ENCODE assay signal across 1 cellular context in the genomic region with DNA sequence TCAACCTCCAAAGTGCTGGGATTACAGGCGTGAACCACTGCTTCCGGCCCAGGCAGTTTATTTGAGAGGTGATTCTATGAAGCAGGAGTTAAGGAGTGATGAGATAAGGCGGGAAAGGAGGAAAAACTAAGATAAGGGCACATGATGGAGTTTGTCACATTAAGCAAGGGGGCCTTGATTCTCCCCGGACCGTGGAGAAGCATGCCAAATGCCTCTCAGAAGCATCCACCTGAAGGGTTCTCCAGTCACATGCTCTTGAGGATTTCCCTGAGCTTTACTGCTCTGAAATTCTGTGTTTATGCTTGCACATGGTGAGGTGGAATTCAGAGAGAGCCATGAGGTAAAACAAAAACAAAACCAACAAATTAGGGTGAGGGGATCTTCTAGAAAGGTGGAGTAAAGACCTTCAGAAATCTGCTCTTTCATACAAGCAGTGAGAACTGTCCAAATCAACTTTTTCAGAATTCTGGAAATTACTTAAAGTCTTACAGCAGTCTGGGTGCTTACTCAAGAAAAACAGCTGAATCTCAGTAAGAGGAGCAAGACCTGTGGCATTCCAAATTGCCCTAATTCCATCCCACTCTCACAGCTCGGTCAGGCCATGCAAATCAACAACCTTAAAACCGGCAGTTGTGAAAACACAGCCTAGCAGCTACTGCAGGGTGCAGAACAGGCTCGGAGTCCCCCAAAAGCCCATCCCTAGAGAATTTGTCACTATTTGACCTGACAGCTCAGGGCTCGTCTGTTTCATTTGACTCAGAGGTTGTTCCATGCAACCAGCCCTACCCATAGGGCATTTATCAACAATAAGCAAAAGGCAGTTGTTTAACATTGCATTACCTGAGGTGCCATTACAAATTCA.
TF ChIP-seq lines count a peak whose summit lies in the region.

No MANE protein-coding gene starts in this region.

TF ChIP-seq in GM23338, 12 proteins besides CTCF, POLR2A, EP300 and RAD21:
- TF ChIP-seq, protein P1, sequence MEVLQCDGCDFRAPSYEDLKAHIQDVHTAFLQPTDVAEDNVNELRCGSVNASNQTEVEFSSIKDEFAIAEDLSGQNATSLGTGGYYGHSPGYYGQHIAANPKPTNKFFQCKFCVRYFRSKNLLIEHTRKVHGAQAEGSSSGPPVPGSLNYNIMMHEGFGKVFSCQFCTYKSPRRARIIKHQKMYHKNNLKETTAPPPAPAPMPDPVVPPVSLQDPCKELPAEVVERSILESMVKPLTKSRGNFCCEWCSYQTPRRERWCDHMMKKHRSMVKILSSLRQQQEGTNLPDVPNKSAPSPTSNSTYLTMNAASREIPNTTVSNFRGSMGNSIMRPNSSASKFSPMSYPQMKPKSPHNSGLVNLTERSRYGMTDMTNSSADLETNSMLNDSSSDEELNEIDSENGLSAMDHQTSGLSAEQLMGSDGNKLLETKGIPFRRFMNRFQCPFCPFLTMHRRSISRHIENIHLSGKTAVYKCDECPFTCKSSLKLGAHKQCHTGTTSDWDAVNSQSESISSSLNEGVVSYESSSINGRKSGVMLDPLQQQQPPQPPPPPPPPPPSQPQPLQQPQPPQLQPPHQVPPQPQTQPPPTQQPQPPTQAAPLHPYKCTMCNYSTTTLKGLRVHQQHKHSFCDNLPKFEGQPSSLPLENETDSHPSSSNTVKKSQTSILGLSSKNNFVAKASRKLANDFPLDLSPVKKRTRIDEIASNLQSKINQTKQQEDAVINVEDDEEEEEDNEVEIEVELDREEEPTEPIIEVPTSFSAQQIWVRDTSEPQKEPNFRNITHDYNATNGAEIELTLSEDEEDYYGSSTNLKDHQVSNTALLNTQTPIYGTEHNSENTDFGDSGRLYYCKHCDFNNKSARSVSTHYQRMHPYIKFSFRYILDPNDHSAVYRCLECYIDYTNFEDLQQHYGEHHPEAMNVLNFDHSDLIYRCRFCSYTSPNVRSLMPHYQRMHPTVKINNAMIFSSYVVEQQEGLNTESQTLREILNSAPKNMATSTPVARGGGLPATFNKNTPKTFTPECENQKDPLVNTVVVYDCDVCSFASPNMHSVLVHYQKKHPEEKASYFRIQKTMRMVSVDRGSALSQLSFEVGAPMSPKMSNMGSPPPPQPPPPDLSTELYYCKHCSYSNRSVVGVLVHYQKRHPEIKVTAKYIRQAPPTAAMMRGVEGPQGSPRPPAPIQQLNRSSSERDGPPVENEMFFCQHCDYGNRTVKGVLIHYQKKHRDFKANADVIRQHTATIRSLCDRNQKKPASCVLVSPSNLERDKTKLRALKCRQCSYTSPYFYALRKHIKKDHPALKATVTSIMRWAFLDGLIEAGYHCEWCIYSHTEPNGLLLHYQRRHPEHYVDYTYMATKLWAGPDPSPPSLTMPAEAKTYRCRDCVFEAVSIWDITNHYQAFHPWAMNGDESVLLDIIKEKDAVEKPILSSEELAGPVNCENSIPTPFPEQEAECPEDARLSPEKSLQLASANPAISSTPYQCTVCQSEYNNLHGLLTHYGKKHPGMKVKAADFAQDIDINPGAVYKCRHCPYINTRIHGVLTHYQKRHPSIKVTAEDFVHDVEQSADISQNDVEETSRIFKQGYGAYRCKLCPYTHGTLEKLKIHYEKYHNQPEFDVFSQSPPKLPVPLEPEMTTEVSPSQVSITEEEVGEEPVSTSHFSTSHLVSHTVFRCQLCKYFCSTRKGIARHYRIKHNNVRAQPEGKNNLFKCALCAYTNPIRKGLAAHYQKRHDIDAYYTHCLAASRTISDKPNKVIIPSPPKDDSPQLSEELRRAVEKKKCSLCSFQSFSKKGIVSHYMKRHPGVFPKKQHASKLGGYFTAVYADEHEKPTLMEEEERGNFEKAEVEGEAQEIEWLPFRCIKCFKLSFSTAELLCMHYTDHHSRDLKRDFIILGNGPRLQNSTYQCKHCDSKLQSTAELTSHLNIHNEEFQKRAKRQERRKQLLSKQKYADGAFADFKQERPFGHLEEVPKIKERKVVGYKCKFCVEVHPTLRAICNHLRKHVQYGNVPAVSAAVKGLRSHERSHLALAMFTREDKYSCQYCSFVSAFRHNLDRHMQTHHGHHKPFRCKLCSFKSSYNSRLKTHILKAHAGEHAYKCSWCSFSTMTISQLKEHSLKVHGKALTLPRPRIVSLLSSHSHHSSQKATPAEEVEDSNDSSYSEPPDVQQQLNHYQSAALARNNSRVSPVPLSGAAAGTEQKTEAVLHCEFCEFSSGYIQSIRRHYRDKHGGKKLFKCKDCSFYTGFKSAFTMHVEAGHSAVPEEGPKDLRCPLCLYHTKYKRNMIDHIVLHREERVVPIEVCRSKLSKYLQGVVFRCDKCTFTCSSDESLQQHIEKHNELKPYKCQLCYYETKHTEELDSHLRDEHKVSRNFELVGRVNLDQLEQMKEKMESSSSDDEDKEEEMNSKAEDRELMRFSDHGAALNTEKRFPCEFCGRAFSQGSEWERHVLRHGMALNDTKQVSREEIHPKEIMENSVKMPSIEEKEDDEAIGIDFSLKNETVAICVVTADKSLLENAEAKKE (CRISPR knock-in tag; IDR thresholded peaks at IDR 0.05): no peak
- no peak for TF ChIP-seq JUNB (IDR thresholded peaks at IDR 0.05; ENCODE audit: unreplicated experiment)
- no peak for TF ChIP-seq EZH2phosphoT487 (IDR thresholded peaks at IDR 0.05; ENCODE audit: unreplicated experiment)
- TF ChIP-seq ZNF331 (CRISPR knock-in tag; IDR thresholded peaks at IDR 0.05; ENCODE audit: low read depth): no peak
- TF ChIP-seq CREB1 (CRISPR knock-in tag; IDR thresholded peaks at IDR 0.05; ENCODE audit: low read depth): no peak
- TF ChIP-seq, protein P2, sequence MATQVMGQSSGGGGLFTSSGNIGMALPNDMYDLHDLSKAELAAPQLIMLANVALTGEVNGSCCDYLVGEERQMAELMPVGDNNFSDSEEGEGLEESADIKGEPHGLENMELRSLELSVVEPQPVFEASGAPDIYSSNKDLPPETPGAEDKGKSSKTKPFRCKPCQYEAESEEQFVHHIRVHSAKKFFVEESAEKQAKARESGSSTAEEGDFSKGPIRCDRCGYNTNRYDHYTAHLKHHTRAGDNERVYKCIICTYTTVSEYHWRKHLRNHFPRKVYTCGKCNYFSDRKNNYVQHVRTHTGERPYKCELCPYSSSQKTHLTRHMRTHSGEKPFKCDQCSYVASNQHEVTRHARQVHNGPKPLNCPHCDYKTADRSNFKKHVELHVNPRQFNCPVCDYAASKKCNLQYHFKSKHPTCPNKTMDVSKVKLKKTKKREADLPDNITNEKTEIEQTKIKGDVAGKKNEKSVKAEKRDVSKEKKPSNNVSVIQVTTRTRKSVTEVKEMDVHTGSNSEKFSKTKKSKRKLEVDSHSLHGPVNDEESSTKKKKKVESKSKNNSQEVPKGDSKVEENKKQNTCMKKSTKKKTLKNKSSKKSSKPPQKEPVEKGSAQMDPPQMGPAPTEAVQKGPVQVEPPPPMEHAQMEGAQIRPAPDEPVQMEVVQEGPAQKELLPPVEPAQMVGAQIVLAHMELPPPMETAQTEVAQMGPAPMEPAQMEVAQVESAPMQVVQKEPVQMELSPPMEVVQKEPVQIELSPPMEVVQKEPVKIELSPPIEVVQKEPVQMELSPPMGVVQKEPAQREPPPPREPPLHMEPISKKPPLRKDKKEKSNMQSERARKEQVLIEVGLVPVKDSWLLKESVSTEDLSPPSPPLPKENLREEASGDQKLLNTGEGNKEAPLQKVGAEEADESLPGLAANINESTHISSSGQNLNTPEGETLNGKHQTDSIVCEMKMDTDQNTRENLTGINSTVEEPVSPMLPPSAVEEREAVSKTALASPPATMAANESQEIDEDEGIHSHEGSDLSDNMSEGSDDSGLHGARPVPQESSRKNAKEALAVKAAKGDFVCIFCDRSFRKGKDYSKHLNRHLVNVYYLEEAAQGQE (IDR thresholded peaks at IDR 0.05; ENCODE audit: unreplicated experiment): no peak
- no peak for TF ChIP-seq STAT1 (IDR thresholded peaks at IDR 0.05; ENCODE audit: unreplicated experiment)
- TF ChIP-seq POLR2AphosphoS5 (IDR thresholded peaks at IDR 0.05; ENCODE audit: low read depth): no peak
- TF ChIP-seq ZNF114 (CRISPR knock-in tag; IDR thresholded peaks at IDR 0.05): no peak
- no peak for TF ChIP-seq NANOG (IDR thresholded peaks at IDR 0.05; ENCODE audit: borderline replicate concordance)
- TF ChIP-seq EZH2 (IDR thresholded peaks at IDR 0.05; ENCODE audit: low read depth, unreplicated experiment): no peak
- TF ChIP-seq, protein P3, sequence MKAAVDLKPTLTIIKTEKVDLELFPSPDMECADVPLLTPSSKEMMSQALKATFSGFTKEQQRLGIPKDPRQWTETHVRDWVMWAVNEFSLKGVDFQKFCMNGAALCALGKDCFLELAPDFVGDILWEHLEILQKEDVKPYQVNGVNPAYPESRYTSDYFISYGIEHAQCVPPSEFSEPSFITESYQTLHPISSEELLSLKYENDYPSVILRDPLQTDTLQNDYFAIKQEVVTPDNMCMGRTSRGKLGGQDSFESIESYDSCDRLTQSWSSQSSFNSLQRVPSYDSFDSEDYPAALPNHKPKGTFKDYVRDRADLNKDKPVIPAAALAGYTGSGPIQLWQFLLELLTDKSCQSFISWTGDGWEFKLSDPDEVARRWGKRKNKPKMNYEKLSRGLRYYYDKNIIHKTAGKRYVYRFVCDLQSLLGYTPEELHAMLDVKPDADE (IDR thresholded peaks at IDR 0.05): no peak
